8 cellular contexts compared by ENCODE assay signal in the genomic region with DNA sequence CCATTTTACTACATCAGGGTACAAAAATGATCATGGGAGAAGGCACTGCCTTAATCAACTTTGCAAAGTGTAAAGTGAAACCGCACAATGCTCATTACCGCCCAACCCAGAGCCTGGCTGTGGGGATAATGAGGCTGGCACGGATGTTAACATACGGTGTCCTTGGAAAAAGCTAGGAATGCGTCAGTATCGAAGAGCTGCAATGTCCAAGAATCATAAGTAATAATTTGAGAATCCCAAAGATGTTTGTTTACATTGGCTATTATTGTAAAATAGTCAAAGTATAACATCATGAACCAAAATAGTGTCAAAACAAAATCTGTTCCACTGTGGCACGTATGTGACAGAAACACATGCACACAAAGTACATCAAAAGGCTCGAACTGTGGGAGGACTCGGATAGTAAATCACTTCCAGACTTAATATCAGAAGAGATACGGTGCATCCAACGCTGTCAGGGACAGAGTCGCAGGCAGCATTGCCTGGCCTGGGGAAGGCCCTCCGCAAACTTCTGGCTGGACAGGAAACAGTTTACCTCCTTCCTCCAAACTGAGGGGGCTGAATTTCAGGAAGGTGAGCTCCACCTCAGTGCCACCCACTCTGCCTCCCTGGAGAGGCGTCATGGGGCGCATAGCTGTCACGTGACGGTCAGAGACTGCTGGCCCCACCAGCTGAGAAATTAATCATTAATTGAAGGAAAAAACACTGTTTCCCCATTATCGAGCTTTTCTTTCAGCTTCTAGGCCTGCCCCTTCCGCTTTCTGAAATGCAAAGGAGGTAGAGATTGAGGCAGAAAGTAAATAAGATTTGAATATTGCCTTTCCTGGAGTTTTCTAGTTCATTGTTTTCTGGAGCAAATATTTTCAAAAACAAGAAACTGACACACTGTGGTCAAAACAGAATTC. TPM values are rescaled to one million over a fixed set of nuclear protein-coding genes. Genes with fewer than 3 reads are reported as not detected.
DNase-seq lines count a peak whose midpoint lies in the region; ATAC-seq and TF ChIP-seq lines count a peak whose summit lies in the region.

No MANE protein-coding gene starts in this region.

- H4K20me1 ChIP-seq in GM23248 (ENCODE audit: insufficient read depth) = peaks cover 3% of the 10 kb centered on the region; the same call in 1 of the 2 replicates

- H2BK15ac ChIP-seq in mesendoderm (replicated peaks; ENCODE audit: low read depth) = peak overlapping the region; percentile 3

- H3K56ac ChIP-seq in mesendoderm (ENCODE audit: low read length) = peak overlapping the region; percentile 95

- H2AK5ac ChIP-seq in mesendoderm (ENCODE audit: low read length) = peak overlapping the region; percentile 65

- H3K9ac ChIP-seq in GM23248 = peak overlapping the region; percentile 100
- H3K9ac ChIP-seq in NT2/D1 (ENCODE audit: insufficient read length, low read depth) = peak overlapping the region; percentile 80
- H3K9ac ChIP-seq in mesendoderm (ENCODE audit: low read length) = peak overlapping the region; percentile 84

- H2AFZ ChIP-seq in ACC112 (ENCODE audit: low read length, unreplicated experiment) (peak overlapping the region; percentile 55), GM23248 (0 out of 2 replicates have a peak overlapping the region, but pooled peaks have one; percentile 15)

- peak overlapping the region; percentile 67 for H3K23ac ChIP-seq in mesendoderm (ENCODE audit: low read length)

- TF ChIP-seq CTCF in upper lobe of right lung (IDR thresholded peaks at IDR 0.05) = no peak

- peaks cover 55% of the 10 kb centered on the region for H3F3A ChIP-seq in GM23248 (ENCODE audit: insufficient read depth)

- H2BK5ac ChIP-seq in mesendoderm (ENCODE audit: low read length) = peak overlapping the region; percentile 90

- peak overlapping the region; percentile 11 for H4K5ac ChIP-seq in mesendoderm (ENCODE audit: low read length)

- peak overlapping the region; percentile 94 for H3K27ac ChIP-seq in ACC112 (ENCODE audit: low read depth, low read length)
- peak overlapping the region; percentile 100 for H3K27ac ChIP-seq in GM23248
- H3K27ac ChIP-seq in mesendoderm (ENCODE audit: low read depth, low read length) = peak overlapping the region; percentile 89
- H3K27ac ChIP-seq in upper lobe of right lung = peak overlapping the region; percentile 98

- H3K4me2 ChIP-seq in GM23248 (ENCODE audit: unreplicated experiment) (peak overlapping the region; percentile 79), mesendoderm (ENCODE audit: low read length) (peak overlapping the region; percentile 41)

- H3K18ac ChIP-seq in mesendoderm (ENCODE audit: low read length) = peak overlapping the region; percentile 98

- H3K4me1 ChIP-seq in ACC112 (ENCODE audit: control insufficient read depth, insufficient read depth, low read length, unreplicated experiment) = peaks cover 12% of the 10 kb centered on the region
- peaks cover 38% of the 10 kb centered on the region for H3K4me1 ChIP-seq in GM23248 (ENCODE audit: insufficient read depth)
- H3K4me1 ChIP-seq in NT2/D1 (ENCODE audit: insufficient read depth, insufficient read length) = peaks cover 6% of the 10 kb centered on the region
- peaks cover 8% of the 10 kb centered on the region for H3K4me1 ChIP-seq in mesendoderm (ENCODE audit: control insufficient read depth, low read depth, low read length)
- peaks cover 45% of the 10 kb centered on the region for H3K4me1 ChIP-seq in upper lobe of right lung

- intact Hi-C loops in upper lobe of right lung (cut with DNase I) = loop anchor here (10.0 kb wide), 1 partner anchor 1245 kb away; no protein-coding TSS in a partner anchor

- no peaks in the 10 kb centered on the region for H3K79me1 ChIP-seq in mesendoderm (ENCODE audit: low read length)

- ATAC-seq in upper lobe of right lung (peak; percentile 1), HG02852 (IDR thresholded peaks at IDR 0.05; ENCODE audit: unreplicated experiment) (no peak)

- no peaks in the 10 kb centered on the region for H3K27me3 ChIP-seq in ACC112 (ENCODE audit: insufficient read depth, low read length)
- H3K27me3 ChIP-seq in GM23248 (replicated peaks; ENCODE audit: insufficient read depth) = no peaks in the 10 kb centered on the region
- no peaks in the 10 kb centered on the region for H3K27me3 ChIP-seq in NT2/D1 (ENCODE audit: insufficient read depth, insufficient read length)
- no peaks in the 10 kb centered on the region for H3K27me3 ChIP-seq in mesendoderm (ENCODE audit: insufficient read depth, low read length, poor library complexity)
- H3K27me3 ChIP-seq in upper lobe of right lung = no peaks in the 10 kb centered on the region

- in situ Hi-C loops in GM23248 (cut with MboI) = loop anchor here (25.0 kb wide), 4 partner anchors 668 to 1568 kb away; no protein-coding TSS in a partner anchor

- DNase-seq in GM23248 (peak; percentile 79), NT2/D1 (ENCODE audit: low read depth, low spot score) (no peak), dedifferentiated amniotic fluid mesenchymal stem cell (ENCODE audit: extremely low spot score) (peak; percentile 62), mesendoderm (peak; percentile 56), upper lobe of right lung (peak; percentile 85)
- DNase-seq in stimulated activated naive CD4-positive, alpha-beta T cell treated with Interleukin-2 at 50 U/mL for 16 hours (lab: John Stamatoyannopoulos, UW) = no peak

- peak overlapping the region; percentile 86 for H3K4me3 ChIP-seq in ACC112 (ENCODE audit: low read depth, low read length)
- H3K4me3 ChIP-seq in GM23248 = peak overlapping the region; percentile 85
- peak overlapping the region; percentile 65 for H3K4me3 ChIP-seq in NT2/D1 (ENCODE audit: insufficient read length, low read depth)
- H3K4me3 ChIP-seq in mesendoderm (ENCODE audit: low read length) = no peak overlapping the region
- peak overlapping the region; percentile 63 for H3K4me3 ChIP-seq in upper lobe of right lung

- no peak overlapping the region for H4K8ac ChIP-seq in mesendoderm (ENCODE audit: low read depth, low read length)

- H3K4ac ChIP-seq in mesendoderm (ENCODE audit: low read depth, low read length) = peak overlapping the region; percentile 88

- H3K9me2 ChIP-seq in GM23248 (ENCODE audit: insufficient read depth) = no peaks in the 10 kb centered on the region

- H3K36me3 ChIP-seq in ACC112 (ENCODE audit: insufficient read depth, low read length) (no peaks in the 10 kb centered on the region), GM23248 (ENCODE audit: low read depth) (peaks cover 18% of the 10 kb centered on the region), NT2/D1 (ENCODE audit: insufficient read depth, insufficient read length, low read length) (peaks cover 18% of the 10 kb centered on the region), mesendoderm (ENCODE audit: control insufficient read depth, insufficient read depth, low read length) (no peaks in the 10 kb centered on the region), upper lobe of right lung (no peaks in the 10 kb centered on the region)

- peak overlapping the region; percentile 98 for H2BK120ac ChIP-seq in mesendoderm (ENCODE audit: low read depth, low read length)

- 2 to 3% methylated on average over 19 of the region's 19 CpGs for WGBS in GM23248 (ENCODE audit: low coverage in 1 of 2, low lambda C conversion rate in 2 of 2, missing lambda C conversion rate in 2 of 2), 2 experiments
- no CpG with 5 or more reads among the region's 19 CpGs for WGBS in mesendoderm (ENCODE audit: extremely low coverage, insufficient coverage, low lambda C conversion rate)

- H3K79me2 ChIP-seq in ACC112 (ENCODE audit: control insufficient read depth, insufficient read depth, low read length, unreplicated experiment) (peaks cover 13% of the 10 kb centered on the region), GM23248 (ENCODE audit: insufficient read depth) (peaks cover 32% of the 10 kb centered on the region), mesendoderm (ENCODE audit: control insufficient read depth, insufficient read depth, low read length) (peaks cover 18% of the 10 kb centered on the region)

- H3K9me3 ChIP-seq in GM23248 (ENCODE audit: low read depth) (no peaks in the 10 kb centered on the region), NT2/D1 (ENCODE audit: insufficient read depth, low read length) (peaks cover 30% of the 10 kb centered on the region; the same call in 1 of the 2 replicates), upper lobe of right lung (no peaks in the 10 kb centered on the region)

RNA-seq across cellular contexts. Expression of a gene that starts 1.8 kb away (rescaled TPM):
- 548 and 668 TPM in 2 replicates for total RNA-seq in GM23248 (2014; rRNA removed; shearing (Covaris generic))
- polyA plus RNA-seq in GM23248 (2016; fragmentation: Nextera tagmentation; extraction: Ambion mirVana) = 468 and 478 TPM in 2 replicates
- 96.4 TPM for polyA plus RNA-seq in mesendoderm (2013, experiment 1 of 2)
- 94.7 TPM for polyA plus RNA-seq in mesendoderm (2013, experiment 2 of 2)
- total RNA-seq in upper lobe of right lung = 99.5 TPM

Comparison
In these comparisons a context has a peak if more than half of its experiments do, and no peak if none do; other contexts are left out.
1. DNase-seq: peak in GM23248 (single experiment), dedifferentiated amniotic fluid mesenchymal stem cell (single experiment), mesendoderm (single experiment) and upper lobe of right lung (single experiment); none in NT2/D1 (single experiment) and stimulated activated naive CD4-positive, alpha-beta T cell treated with Interleukin-2 at 50 U/mL for 16 hours (single experiment).
2. Peak in every context shown above with its lines, with median percentiles within 50 percentile points of each other: H3K27ac ChIP-seq and H3K9ac ChIP-seq.